ENCODE assay signal across 8 cellular contexts in the genomic region with DNA sequence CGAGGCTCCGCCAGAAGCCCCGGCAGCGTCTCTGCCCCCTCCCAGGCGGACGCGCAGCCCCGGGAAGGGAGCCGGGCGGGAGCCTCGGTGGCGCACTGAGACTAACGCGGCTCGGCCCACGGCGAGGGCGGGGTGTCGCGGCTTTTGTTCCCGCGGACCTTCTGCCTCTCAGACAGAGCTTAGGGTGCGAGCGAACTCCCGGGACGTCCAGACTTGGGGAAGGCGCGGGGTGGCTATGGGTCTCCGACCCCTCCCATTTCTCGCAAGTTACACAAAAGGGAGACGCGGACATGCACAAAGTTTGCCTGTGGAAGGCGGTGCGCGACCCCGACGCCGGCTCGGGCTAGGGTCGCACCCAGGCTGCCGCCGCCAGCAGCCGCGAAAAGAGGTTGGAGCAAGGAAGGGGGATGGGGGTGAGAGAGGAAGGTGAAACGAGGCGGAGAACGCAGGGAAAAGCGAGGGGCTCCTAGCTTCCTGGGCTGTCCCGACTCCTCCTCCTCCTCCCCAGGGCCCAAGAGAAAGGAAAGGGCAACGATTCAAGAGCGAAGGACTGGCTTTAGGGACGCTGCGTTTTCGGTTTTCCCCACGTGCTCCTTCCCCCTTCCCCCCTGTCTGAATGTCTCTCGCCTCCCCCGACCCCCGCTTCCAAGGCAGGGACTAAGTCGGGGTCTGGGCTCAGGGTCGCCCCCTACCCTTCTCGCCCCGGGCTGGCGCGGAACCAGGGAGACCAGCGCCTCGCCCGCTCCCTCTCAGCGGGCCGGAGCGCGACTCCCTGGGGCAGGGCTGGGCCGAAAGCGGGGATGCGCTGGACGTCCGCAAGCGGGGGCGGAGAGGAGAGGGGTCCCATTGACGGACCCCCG. TPM values are rescaled to one million over a fixed set of nuclear protein-coding genes. Genes with fewer than 3 reads are reported as not detected.
DNase-seq lines count a peak whose midpoint lies in the region; ATAC-seq and TF ChIP-seq lines count a peak whose summit lies in the region.

No MANE protein-coding gene starts in this region.

- H3K4me1 ChIP-seq in adipocyte (ENCODE audit: control insufficient read depth, insufficient read depth, low read length) = peaks cover 17% of the 10 kb centered on the region
- H3K4me1 ChIP-seq in heart left ventricle = peaks cover 0 to 49% (median 37%) of the 10 kb centered on the region in 12 donors
- no peaks in the 10 kb centered on the region for H3K4me1 ChIP-seq in ovary (ENCODE audit: insufficient read depth)
- H3K4me1 ChIP-seq in vagina = peaks cover 27% of the 10 kb centered on the region

- peaks cover 17% of the 10 kb centered on the region for H3K27me3 Mint-ChIP-seq in IgD-negative memory B cell

- intact Hi-C loops in heart left ventricle (cut with DNase I) = loop anchor here (1.0 to 10.0 kb wide), 19 partner anchors 38 to 547 kb away; a partner anchor contains a TSS
- intact Hi-C loops in ovary (cut with DNase I) = loop anchor here (2.0 to 10.0 kb wide), 5 partner anchors 273 to 535 kb away; a partner anchor contains a TSS
- intact Hi-C loops in vagina (cut with DNase I) = loop anchor here (5.0 kb wide), 1 partner anchor 273 kb away; no protein-coding TSS in a partner anchor

- H3K36me3 ChIP-seq in adipocyte (ENCODE audit: control insufficient read depth, insufficient read depth, low read length, severe bottlenecking) = no peaks in the 10 kb centered on the region
- no peaks in the 10 kb centered on the region for H3K36me3 ChIP-seq in heart left ventricle
- H3K36me3 ChIP-seq in ovary = no peaks in the 10 kb centered on the region
- no peaks in the 10 kb centered on the region for H3K36me3 ChIP-seq in vagina

- H3K4me1 Mint-ChIP-seq in IgD-negative memory B cell = peaks cover 4 to 13% (median 7%) of the 10 kb centered on the region in 3 donors

- peak overlapping the region; percentile 75 to 96 (median 92) for H3K27ac ChIP-seq in heart left ventricle
- peak overlapping the region; percentile 56 to 65 for H3K27ac ChIP-seq in ovary
- H3K27ac ChIP-seq in vagina = peak overlapping the region; percentile 90

- H3K9ac ChIP-seq in adipocyte (ENCODE audit: low read length) = peak overlapping the region; percentile 94

- H3K27me3 ChIP-seq in adipocyte (replicated peaks; ENCODE audit: control insufficient read depth, insufficient read depth, low read length) (no peaks in the 10 kb centered on the region), heart left ventricle (no peaks in the 10 kb centered on the region), ovary (no peaks in the 10 kb centered on the region), vagina (no peaks in the 10 kb centered on the region)

- TF ChIP-seq CTCF in heart left ventricle (IDR thresholded peaks at IDR 0.05) = no peak
- TF ChIP-seq CTCF in ovary (IDR thresholded peaks at IDR 0.05) = no peak
- no peak for TF ChIP-seq CTCF in vagina (IDR thresholded peaks at IDR 0.05)

- TF ChIP-seq EP300 in ovary (IDR thresholded peaks at IDR 0.05) = no peak

- WGBS in heart left ventricle, 4 donors = 0 to 1% (median 0%) methylated on average over 49 to 80 of the region's 80 CpGs
- WGBS in ovary, 3 donors = 0 to 1% (median 0%) methylated on average over 51 to 80 of the region's 80 CpGs

- peak overlapping the region; percentile 89 to 100 (median 93) for H3K4me3 Mint-ChIP-seq in IgD-negative memory B cell

- peak in 1 of 2 donors; percentile 38 for TF ChIP-seq POLR2A in heart left ventricle (IDR thresholded peaks at IDR 0.05)
- TF ChIP-seq POLR2A in ovary (IDR thresholded peaks at IDR 0.05) = peak; percentile 7
- peak in 1 of 2 donors; percentile 2 for TF ChIP-seq POLR2A in vagina (IDR thresholded peaks at IDR 0.05)

- H3K9me3 ChIP-seq in adipocyte (ENCODE audit: control insufficient read depth, low read length) (no peaks in the 10 kb centered on the region), heart left ventricle (no peaks in the 10 kb centered on the region), ovary (no peaks in the 10 kb centered on the region), vagina (no peaks in the 10 kb centered on the region)

- in situ Hi-C loops in SK-MEL-5 (cut with HindIII; ENCODE audit: low pct_unique_long_range_greater_than_20kb, low sequenced_read_pairs) = no loop called here

- H3K4me3 ChIP-seq in adipocyte (ENCODE audit: low read length) (peak overlapping the region; percentile 97), heart left ventricle (peak overlapping the region; percentile 55 to 97 (median 81)), ovary (peak overlapping the region; percentile 63), vagina (peak overlapping the region; percentile 87 to 97)

- H3K36me3 Mint-ChIP-seq in IgD-negative memory B cell = no peaks in the 10 kb centered on the region

- peak; percentile 39 for ATAC-seq in GM21737 (IDR thresholded peaks at IDR 0.05; ENCODE audit: unreplicated experiment)
- ATAC-seq in heart left ventricle = peak; percentile 47 to 79 (median 74)

- peak overlapping the region in 1 of 3 donors; percentile 76 for H3K27ac Mint-ChIP-seq in IgD-negative memory B cell

- peak; percentile 51 for DNase-seq in DMS79 treated with DMSO at 0.1 percent for 48 hours (lab: John Stamatoyannopoulos, UW)
- peak; percentile 61 for DNase-seq in SK-MEL-5 (ENCODE audit: low read depth, low spot score)
- DNase-seq in adipocyte (ENCODE audit: low read depth) = peak; percentile 77
- peak; percentile 54 to 86 (median 70) for DNase-seq in heart left ventricle
- DNase-seq in ovary = peak; percentile 38 to 68 (median 64)
- no peak for DNase-seq in vagina (ENCODE audit: extremely low spot score in 2 of 2)

- no peaks in the 10 kb centered on the region for H3K9me3 Mint-ChIP-seq in IgD-negative memory B cell

RNA-seq across cellular contexts. Expression of a gene that starts 0.7 kb away (rescaled TPM):
- 12.5 TPM for polyA plus RNA-seq in IgD-negative memory B cell
- total RNA-seq in SK-MEL-5 (2014; rRNA removed; shearing (Covaris generic)) = 369 and 385 TPM in 2 replicates
- polyA plus RNA-seq in SK-MEL-5 (2015; cell fraction: cytosol; rRNA removed) = 764 and 901 TPM in 2 replicates
- 87.5 and 89.3 TPM in 2 replicates for polyA plus RNA-seq in SK-MEL-5 (2015; cell fraction: nucleus; rRNA removed)
- 100 to 1,000 TPM; 271 to 467 (median 381) TPM for total RNA-seq in heart left ventricle
- 100 to 1,000 TPM; 103 to 231 TPM for polyA plus RNA-seq in heart left ventricle
- total RNA-seq in ovary = 100 to 1,000 TPM; 211 to 489 (median 345) TPM
- polyA plus RNA-seq in ovary = 100 to 1,000 TPM; 484 to 945 TPM
- 315 TPM for total RNA-seq in vagina

Comparison
In these comparisons a context has a peak if more than half of its experiments do, and no peak if none do; other contexts are left out.
1. DNase-seq: peak in DMS79 treated with DMSO at 0.1 percent for 48 hours (single experiment), SK-MEL-5 (single experiment), adipocyte (single experiment), heart left ventricle (5 of 5) and ovary (5 of 5); none in vagina (0 of 2).
2. Peak in every context shown above with its lines, with median percentiles within 50 percentile points of each other: H3K4me3 ChIP-seq and H3K27ac ChIP-seq.